In the genomic region with DNA sequence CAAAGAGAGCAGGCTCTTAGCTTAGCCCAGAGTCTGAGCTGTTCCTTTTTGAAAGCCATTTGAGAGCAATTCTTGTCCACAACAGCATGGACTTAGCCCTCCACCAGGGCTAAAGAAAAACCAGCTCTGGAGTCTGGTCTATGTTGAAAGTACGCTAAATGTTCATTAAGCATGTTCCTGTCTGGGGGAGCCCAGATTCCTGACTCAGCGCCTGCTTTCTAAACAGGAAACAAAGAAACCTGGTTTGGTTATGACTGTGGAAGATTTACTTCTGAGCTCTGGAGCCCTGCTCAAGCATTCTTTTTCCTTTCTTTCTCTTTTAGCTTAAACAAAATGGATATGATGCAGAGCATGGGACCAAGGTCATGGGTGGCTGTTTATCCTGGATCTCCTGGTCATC, we compare ENCODE assay signal across 22 cellular contexts.
DNase-seq lines count a peak whose midpoint lies in the region; ATAC-seq and TF ChIP-seq lines count a peak whose summit lies in the region.
"Had no signal": no experiment of that assay in that cellular context is flagged by ENCODE, and none has a peak within 500 bp of the region (broad histone marks: within the 10 kb centered on the region; RNA-seq: fewer than 3 reads in every experiment).

No MANE protein-coding gene starts in this region.

- no peak overlapping the region for H3K4me3 Mint-ChIP-seq in type B pancreatic cell
- H3K4me3 Mint-ChIP-seq: activated CD8-positive, alpha-beta T cell treated with anti-CD3 and anti-CD28 coated beads for 36 hours; activated naive CD4-positive, alpha-beta T cell treated with anti-CD3 and anti-CD28 coated beads, Interleukin-2, amount 10 ng/mL, durations not matched to agents 7 days and 5 days; T-helper 1 cell treated with Interleukin-12 subunit alpha and Interleukin-12 subunit beta and Interleukin-4 antibody, amounts not matched to agents 30 μg/mL and 1 μg/mL, for 36 hours had no signal

- H3K27me3 ChIP-seq in GM23248 (replicated peaks; ENCODE audit: insufficient read depth) = no peaks in the 10 kb centered on the region
- H3K27me3 ChIP-seq in SK-N-SH (ENCODE audit: insufficient read depth) = no peaks in the 10 kb centered on the region
- H3K27me3 ChIP-seq in stomach = no peaks in the 10 kb centered on the region
- H3K27me3 ChIP-seq in gastroesophageal sphincter = no peaks in the 10 kb centered on the region
- H3K27me3 ChIP-seq in tibial nerve = no peaks in the 10 kb centered on the region
- H3K27me3 ChIP-seq: body of pancreas, sigmoid colon had no signal

- H3K4me1 Mint-ChIP-seq in type B pancreatic cell (ENCODE audit: unreplicated experiment) = peaks cover 42% of the 10 kb centered on the region
- H3K4me1 Mint-ChIP-seq: activated naive CD4-positive, alpha-beta T cell treated with anti-CD3 and anti-CD28 coated beads, Interleukin-2, amount 10 ng/mL, durations not matched to agents 7 days and 5 days had no signal

- 78 to 79% methylated on average over 2 of the region's 2 CpGs for WGBS in GM23248 (ENCODE audit: low coverage in 1 of 2, low lambda C conversion rate in 2 of 2, missing lambda C conversion rate in 2 of 2), 2 experiments
- WGBS in SK-N-SH (ENCODE audit: low lambda C conversion rate) = 65% methylated on average over 2 of the region's 2 CpGs
- WGBS in stomach, 5 donors = 48 to 66% (median 63%) methylated on average over 2 of the region's 2 CpGs
- WGBS in gastroesophageal sphincter (ENCODE audit: low coverage in 1 of 2), 2 donors = 47 to 73% methylated on average over 2 of the region's 2 CpGs
- 80 to 82% methylated on average over 2 of the region's 2 CpGs for WGBS in tibial nerve, 2 donors

- H3K9me3 ChIP-seq in GM23248 (ENCODE audit: low read depth) = no peaks in the 10 kb centered on the region
- H3K9me3 ChIP-seq in SK-N-SH = no peaks in the 10 kb centered on the region
- peaks cover 0 to 7% (median 3%) of the 10 kb centered on the region in 4 donors for H3K9me3 ChIP-seq in stomach
- H3K9me3 ChIP-seq in gastroesophageal sphincter = peaks cover 0 to 5% (median 0%) of the 10 kb centered on the region in 3 donors
- peaks cover 0 to 11% (median 0%) of the 10 kb centered on the region in 4 donors for H3K9me3 ChIP-seq in tibial nerve
- H3K9me3 ChIP-seq: Caco-2 had no signal

- H3K36me3 ChIP-seq in GM23248 (ENCODE audit: low read depth) = no peaks in the 10 kb centered on the region
- H3K36me3 ChIP-seq in SK-N-SH (replicated peaks in 1 of 2; ENCODE audit: control insufficient read depth in 1 of 2, insufficient read depth in 2 of 2, low read length in 1 of 2) = no peaks in the 10 kb centered on the region
- no peaks in the 10 kb centered on the region for H3K36me3 ChIP-seq in stomach
- H3K36me3 ChIP-seq in gastroesophageal sphincter = no peaks in the 10 kb centered on the region
- H3K36me3 ChIP-seq in tibial nerve = no peaks in the 10 kb centered on the region
- H3K36me3 ChIP-seq: sigmoid colon, WERI-Rb-1 had no signal

- in situ Hi-C loops in GM23248 (cut with MboI) = no loop called here

- DNase-seq in GM23248 (peak; percentile 14), SK-N-SH (no peak), fibroblast of pulmonary artery (ENCODE audit: low read depth) (peak; percentile 31), non-pigmented ciliary epithelial cell (ENCODE audit: low read depth) (peak; percentile 17), stomach (no peak), tibial nerve (ENCODE audit: low spot score in 2 of 2) (no peak), type B pancreatic cell (ENCODE audit: extremely low spot score, unreplicated experiment) (no peak)
- DNase-seq: activated CD8-positive, alpha-beta T cell treated with anti-CD3 and anti-CD28 coated beads for 36 hours; activated naive CD4-positive, alpha-beta T cell treated with anti-CD3 and anti-CD28 coated beads, Interleukin-2, amount 10 ng/mL, durations not matched to agents 7 days and 5 days; activated T-cell treated with anti-CD3 and anti-CD28 coated beads, Interleukin-2, amount 50 U/mL, for 1 hour; body of pancreas; cortex of kidney; Karpas-422; NCI-H1417; SHP77; sigmoid colon; stimulated activated CD4-positive, alpha-beta T cell treated with anti-CD3 and anti-CD28 coated beads, Interleukin-2, amount 100 ng/mL, for 24 hours; WERI-Rb-1 had no signal

- H4K20me1 ChIP-seq in GM23248 (ENCODE audit: insufficient read depth) (no peaks in the 10 kb centered on the region), SK-N-SH (ENCODE audit: insufficient read depth) (no peaks in the 10 kb centered on the region)

- intact Hi-C loops in stomach (cut with DNase I; ENCODE audit: low total_unique reads) = no loop called here

- no peaks in the 10 kb centered on the region for H3K27me3 Mint-ChIP-seq in type B pancreatic cell

- no peak overlapping the region for H3K4me2 ChIP-seq in GM23248 (ENCODE audit: unreplicated experiment)
- H3K4me2 ChIP-seq in SK-N-SH = no peak overlapping the region

- H2AFZ ChIP-seq in GM23248 (no peak overlapping the region), SK-N-SH (ENCODE audit: low read depth) (peak overlapping the region; percentile 64; the same call in 1 of the 2 replicates)
- H2AFZ ChIP-seq: parathyroid adenoma had no signal

- H3F3A ChIP-seq in GM23248 (ENCODE audit: insufficient read depth) = no peaks in the 10 kb centered on the region
- H3F3A ChIP-seq in SK-N-SH (replicated peaks; ENCODE audit: insufficient read depth) = no peaks in the 10 kb centered on the region

- H3K27ac Mint-ChIP-seq in type B pancreatic cell = no peak overlapping the region
- H3K27ac Mint-ChIP-seq: activated CD8-positive, alpha-beta T cell treated with anti-CD3 and anti-CD28 coated beads for 36 hours; activated naive CD4-positive, alpha-beta T cell treated with anti-CD3 and anti-CD28 coated beads, Interleukin-2, amount 10 ng/mL, durations not matched to agents 7 days and 5 days; T-helper 1 cell treated with Interleukin-12 subunit alpha and Interleukin-12 subunit beta and Interleukin-4 antibody, amounts not matched to agents 30 μg/mL and 1 μg/mL, for 36 hours had no signal

- TF ChIP-seq RAD21 in SK-N-SH (IDR thresholded peaks at IDR 0.05; ENCODE audit: low read length) = no peak

- H3K9me2 ChIP-seq in GM23248 (ENCODE audit: insufficient read depth) (no peaks in the 10 kb centered on the region), SK-N-SH (no peaks in the 10 kb centered on the region)

- no peaks in the 10 kb centered on the region for H3K79me2 ChIP-seq in GM23248 (ENCODE audit: insufficient read depth)
- H3K79me2 ChIP-seq in SK-N-SH (ENCODE audit: insufficient read depth) = no peaks in the 10 kb centered on the region
- H3K79me2 ChIP-seq: parathyroid adenoma had no signal

- TF ChIP-seq CTCF in SK-N-SH (IDR thresholded peaks at IDR 0.05) (no peak), fibroblast of pulmonary artery (IDR thresholded peaks at IDR 0.05; ENCODE audit: low read length, missing control alignments) (no peak), stomach (IDR thresholded peaks at IDR 0.05) (no peak), gastroesophageal sphincter (IDR thresholded peaks at IDR 0.05) (no peak), tibial nerve (IDR thresholded peaks at IDR 0.05) (no peak), type B pancreatic cell (conservative IDR thresholded peaks at IDR 0.05) (no peak)

- H3K9ac ChIP-seq in GM23248 (no peak overlapping the region), SK-N-SH (no peak overlapping the region)
- H3K9ac ChIP-seq: parathyroid adenoma had no signal

- H3K4me1 ChIP-seq in GM23248 (ENCODE audit: insufficient read depth) (no peaks in the 10 kb centered on the region), SK-N-SH (ENCODE audit: control insufficient read depth in 1 of 2, insufficient read depth in 2 of 2, low read depth in 1 of 2, low read length in 1 of 2) (peaks cover 0 to 20% of the 10 kb centered on the region in 2 experiments; a peak in 2 of 4 replicates), stomach (peaks cover 0 to 9% (median 0%) of the 10 kb centered on the region in 4 donors), gastroesophageal sphincter (no peaks in the 10 kb centered on the region), tibial nerve (no peaks in the 10 kb centered on the region)
- H3K4me1 ChIP-seq: body of pancreas, Caco-2, parathyroid adenoma had no signal

- no peak for TF ChIP-seq EP300 in SK-N-SH (IDR thresholded peaks at IDR 0.05; ENCODE audit: borderline replicate concordance in 1 of 2, low read depth in 1 of 2, low read length in 1 of 2)
- TF ChIP-seq EP300 in stomach (IDR thresholded peaks at IDR 0.05) = no peak
- TF ChIP-seq EP300 in gastroesophageal sphincter (IDR thresholded peaks at IDR 0.05) = no peak
- TF ChIP-seq EP300 in tibial nerve (IDR thresholded peaks at IDR 0.05) = no peak

- TF ChIP-seq POLR2A in stomach (IDR thresholded peaks at IDR 0.05) = no peak
- no peak for TF ChIP-seq POLR2A in gastroesophageal sphincter (IDR thresholded peaks at IDR 0.05)
- TF ChIP-seq POLR2A in tibial nerve (IDR thresholded peaks at IDR 0.05) = no peak

- POLR2A ChIA-PET in SK-N-SH (lab: Yijun Ruan, JAX) = interaction anchor here (0.7 kb wide), 1 partner anchor 16 kb away, joined by 3 read pairs; no protein-coding TSS in a partner anchor

- H3K9me3 Mint-ChIP-seq in type B pancreatic cell = peaks cover under 1% of the 10 kb centered on the region
- H3K9me3 Mint-ChIP-seq: activated naive CD4-positive, alpha-beta T cell treated with anti-CD3 and anti-CD28 coated beads, Interleukin-2, amount 10 ng/mL, durations not matched to agents 7 days and 5 days; T-helper 1 cell treated with Interleukin-12 subunit alpha and Interleukin-12 subunit beta and Interleukin-4 antibody, amounts not matched to agents 30 μg/mL and 1 μg/mL, for 36 hours had no signal

- no peaks in the 10 kb centered on the region for H3K36me3 Mint-ChIP-seq in type B pancreatic cell
- H3K36me3 Mint-ChIP-seq: activated naive CD4-positive, alpha-beta T cell treated with anti-CD3 and anti-CD28 coated beads, Interleukin-2, amount 10 ng/mL, durations not matched to agents 7 days and 5 days had no signal

- H3K27ac ChIP-seq in GM23248 = no peak overlapping the region
- H3K27ac ChIP-seq in SK-N-SH (ENCODE audit: low read depth in 2 of 2, low read length in 1 of 2) = peak overlapping the region in 1 of 2 experiments; percentile 90; a peak in 2 of 4 replicates
- H3K27ac ChIP-seq in stomach = no peak overlapping the region
- no peak overlapping the region for H3K27ac ChIP-seq in gastroesophageal sphincter
- no peak overlapping the region for H3K27ac ChIP-seq in tibial nerve
- H3K27ac ChIP-seq: body of pancreas, parathyroid adenoma, WERI-Rb-1 had no signal

- no peak for ATAC-seq in gastroesophageal sphincter
- ATAC-seq: activated CD8-positive, alpha-beta T cell treated with anti-CD3 and anti-CD28 coated beads for 36 hours; body of pancreas had no signal

- H3K4me3 ChIP-seq in GM23248 = no peak overlapping the region
- H3K4me3 ChIP-seq in SK-N-SH (ENCODE audit: low read depth in 2 of 2, low read length in 1 of 2) = no peak overlapping the region
- H3K4me3 ChIP-seq in fibroblast of pulmonary artery (replicated peaks; ENCODE audit: low read depth, low read length) = no peak overlapping the region
- H3K4me3 ChIP-seq in stomach = no peak overlapping the region
- H3K4me3 ChIP-seq in gastroesophageal sphincter = no peak overlapping the region
- no peak overlapping the region for H3K4me3 ChIP-seq in tibial nerve
- H3K4me3 ChIP-seq: body of pancreas, sigmoid colon had no signal

- CTCF ChIA-PET in SK-N-SH (lab: Yijun Ruan, JAX) = interaction anchor here (1.1 to 1.5 kb wide), 2 partner anchors 10 to 31 kb away, joined by 3 read pairs; no protein-coding TSS in a partner anchor

TF ChIP-seq in SK-N-SH, 30 proteins besides CTCF, POLR2A, EP300 and RAD21 (continues in another document):
- no peak for TF ChIP-seq CHD2 (IDR thresholded peaks at IDR 0.05; ENCODE audit: low read length, partially characterized antibody)
- no peak for TF ChIP-seq GATA2 (CRISPR knock-in tag; IDR thresholded peaks at IDR 0.05)

Comparison
In these comparisons a context has a peak if more than half of its experiments do, and no peak if none do; other contexts are left out.
1. DNase-seq: peak in GM23248 (single experiment), fibroblast of pulmonary artery (single experiment) and non-pigmented ciliary epithelial cell (single experiment); none in SK-N-SH (single experiment), stomach (single experiment), tibial nerve (0 of 2) and type B pancreatic cell (single experiment).